ENCODE assay signal across 8 cellular contexts in the genomic region with DNA sequence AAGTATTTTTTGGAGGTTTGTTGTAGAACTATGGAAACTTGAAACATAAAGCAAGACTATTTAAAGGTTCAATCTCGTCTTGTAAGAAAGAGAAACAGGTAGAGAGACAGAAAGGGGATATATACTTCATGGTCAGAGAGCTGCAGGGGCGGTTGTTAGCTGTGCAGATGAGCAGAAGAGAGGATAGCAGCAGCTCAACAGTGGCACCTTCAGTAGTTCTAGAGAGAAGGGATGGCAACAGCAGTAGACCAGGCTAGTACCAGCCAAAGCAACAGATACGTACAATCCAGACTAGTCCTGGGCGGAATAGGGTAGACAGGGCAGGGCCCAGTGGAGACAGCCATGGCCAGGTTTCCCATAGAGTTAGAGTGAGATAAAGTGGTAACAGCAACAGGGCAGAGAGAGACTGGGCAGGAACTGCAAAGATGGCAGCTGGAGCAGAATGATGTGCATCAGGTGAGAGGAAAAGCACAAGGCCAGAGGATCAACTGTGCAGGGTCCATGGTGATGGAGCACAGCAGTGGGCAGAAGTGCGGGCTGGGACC.
A peak's percentile ranks its signal among the peaks of the same experiment; 100 is the strongest.
DNase-seq lines count a peak whose midpoint lies in the region; ATAC-seq, FAIRE-seq and TF ChIP-seq lines count a peak whose summit lies in the region.

No MANE protein-coding gene starts in this region.

- peaks cover 20% of the 10 kb centered on the region for H3K27me3 Mint-ChIP-seq in nephron (ENCODE audit: low read depth)

- H3K4me3 ChIP-seq in SJSA1 (no peak overlapping the region), brain microvascular endothelial cell (ENCODE audit: low read depth, low read length) (no peak overlapping the region), kidney (ENCODE audit: low read length in 2 of 2) (no peak overlapping the region)

- H3K27ac ChIP-seq in SJSA1, result peak overlapping the region; percentile 89
- H3K27ac ChIP-seq in brain microvascular endothelial cell, result peak overlapping the region; percentile 97
- no peak overlapping the region for H3K27ac ChIP-seq in kidney (ENCODE audit: low read depth in 2 of 2, low read length in 2 of 2)

- no peaks in the 10 kb centered on the region for H3K36me3 Mint-ChIP-seq in nephron (ENCODE audit: low read depth)

- no peaks in the 10 kb centered on the region for H3K36me3 ChIP-seq in SJSA1
- H3K36me3 ChIP-seq in brain microvascular endothelial cell (replicated peaks), result no peaks in the 10 kb centered on the region
- no peaks in the 10 kb centered on the region for H3K36me3 ChIP-seq in kidney (ENCODE audit: control insufficient read depth in 1 of 2, insufficient read depth in 2 of 2, low read length in 2 of 2)

- H3K9ac ChIP-seq in kidney (ENCODE audit: low read length in 2 of 2), result no peak overlapping the region

- H3K27ac Mint-ChIP-seq in nephron, result peak overlapping the region in 2 of 3 experiments; percentile 47 to 65

- FAIRE-seq in kidney (lab: Jason Lieb, UNC), result no peak

- H3K9me3 ChIP-seq in SJSA1 (replicated peaks) (no peaks in the 10 kb centered on the region; the same call in 1 of the 2 replicates), kidney (ENCODE audit: control insufficient read depth in 1 of 2, low read length in 2 of 2) (no peaks in the 10 kb centered on the region)

- H3K4me1 Mint-ChIP-seq in nephron, result peaks cover 9% of the 10 kb centered on the region

- H3K9me3 Mint-ChIP-seq in nephron, result no peaks in the 10 kb centered on the region

- H3K4me1 ChIP-seq in SJSA1 (replicated peaks), result peaks cover 5% of the 10 kb centered on the region
- no peaks in the 10 kb centered on the region for H3K4me1 ChIP-seq in kidney (ENCODE audit: control insufficient read depth in 1 of 2, insufficient read depth in 1 of 2, low read depth in 1 of 2, low read length in 2 of 2)

- in situ Hi-C loops in brain microvascular endothelial cell (cut with HindIII; ENCODE audit: low pct_ligation_motif_present, low sequenced_read_pairs), result no loop called here

- intact Hi-C loops in kidney (cut with DNase I), result no loop called here

- ATAC-seq in HG03520 (IDR thresholded peaks at IDR 0.05; ENCODE audit: unreplicated experiment), result peak; percentile 75

- H3K27me3 ChIP-seq in SJSA1 (replicated peaks), result peaks cover 1% of the 10 kb centered on the region
- H3K27me3 ChIP-seq in brain microvascular endothelial cell (replicated peaks), result no peaks in the 10 kb centered on the region

- TF ChIP-seq CTCF in GM20000 (IDR thresholded peaks at IDR 0.05; ENCODE audit: extremely low read depth, missing control alignments), result no peak
- TF ChIP-seq CTCF in brain microvascular endothelial cell (IDR thresholded peaks at IDR 0.05; ENCODE audit: low read depth, low read length, missing control alignments), result peak; percentile 24
- no peak for TF ChIP-seq CTCF in nephron (IDR thresholded peaks at IDR 0.05; ENCODE audit: unreplicated experiment in 3 of 3)
- no peak for TF ChIP-seq CTCF in kidney (IDR thresholded peaks at IDR 0.05; ENCODE audit: borderline replicate concordance, extremely low read depth, insufficient read depth)

- DNase-seq in DMS153 treated with DMSO at 0.1 percent for 48 hours (lab: John Stamatoyannopoulos, UW; ENCODE audit: unreplicated experiment) (peak; percentile 22), GM20000 (ENCODE audit: low spot score) (peak; percentile 56), SJSA1 (ENCODE audit: low read depth in 1 of 2, low spot score in 2 of 2) (peak; percentile 59 to 62), brain microvascular endothelial cell (peak; percentile 99), kidney (no peak), hypothalamus (lab: John Stamatoyannopoulos, UW) (no peak)

- H3K4me3 Mint-ChIP-seq in nephron, result no peak overlapping the region

Comparison
In these comparisons a context has a peak if more than half of its experiments do, and no peak if none do; other contexts are left out.
1. DNase-seq: peak in DMS153 treated with DMSO at 0.1 percent for 48 hours (single experiment), GM20000 (single experiment), SJSA1 (2 of 2) and brain microvascular endothelial cell (single experiment); none in kidney (single experiment) and hypothalamus (0 of 51).
2. H3K27ac ChIP-seq: peak in SJSA1 (single experiment) and brain microvascular endothelial cell (single experiment); none in kidney (0 of 2).